Comparison of ENCODE assay signal across 8 cellular contexts in the genomic region with DNA sequence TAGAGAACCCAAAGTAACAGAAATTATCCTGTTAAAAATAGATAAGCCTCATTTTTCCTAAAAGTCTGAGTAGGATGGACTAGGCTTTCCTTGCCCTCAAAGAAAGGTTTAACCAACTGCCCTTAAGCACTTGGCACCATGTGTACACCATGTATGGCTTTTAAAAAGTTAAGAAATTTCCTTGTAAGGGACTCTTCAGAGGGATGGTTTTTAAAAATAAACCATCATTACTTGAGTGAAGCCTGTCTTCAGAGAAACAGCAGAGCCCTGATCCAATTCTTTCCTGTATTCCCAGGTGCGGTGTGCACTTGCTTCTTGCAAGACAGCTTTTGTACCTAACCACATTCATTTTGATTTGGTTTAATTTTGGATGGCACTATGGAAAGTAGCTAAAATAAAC. TPM values are rescaled to one million over a fixed set of nuclear protein-coding genes. Genes with fewer than 3 reads are reported as not detected.
DNase-seq lines count a peak whose midpoint lies in the region; ATAC-seq and TF ChIP-seq lines count a peak whose summit lies in the region.

No MANE protein-coding gene starts in this region.

- TF ChIP-seq CTCF in NB4 (IDR thresholded peaks at IDR 0.05; ENCODE audit: low read depth, low read length), result no peak
- TF ChIP-seq CTCF in colonic mucosa (IDR thresholded peaks at IDR 0.05), result no peak
- no peak for TF ChIP-seq CTCF in neural crest cell (conservative IDR thresholded peaks at IDR 0.05)

- peaks cover 35 to 57% (median 52%) of the 10 kb centered on the region in 3 donors for H3K4me1 Mint-ChIP-seq in CD8-positive, alpha-beta memory T cell
- peaks cover 28% of the 10 kb centered on the region for H3K4me1 Mint-ChIP-seq in neural crest cell

- peak overlapping the region in 1 of 2 donors; percentile 60 for H3K9ac ChIP-seq in colonic mucosa (ENCODE audit: low read depth in 2 of 2, low read length in 2 of 2)

- H3K9me3 ChIP-seq in CD8-positive, alpha-beta memory T cell (ENCODE audit: low read length), result peaks cover 17% of the 10 kb centered on the region
- no peaks in the 10 kb centered on the region for H3K9me3 ChIP-seq in colonic mucosa

- H3K4me1 ChIP-seq in CD8-positive, alpha-beta memory T cell (ENCODE audit: insufficient read depth, low read length), result peaks cover 42% of the 10 kb centered on the region
- H3K4me1 ChIP-seq in colonic mucosa, result no peaks in the 10 kb centered on the region

- POLR2A ChIA-PET in CD8-positive, alpha-beta memory T cell (lab: Charles Lee), result interaction anchor here (0.6 to 0.9 kb wide), 3 partner anchors 92 to 426 kb away, joined by 3 to 7 read pairs (median 4); no protein-coding TSS in a partner anchor

- H3K4me3 Mint-ChIP-seq in CD8-positive, alpha-beta memory T cell, result peak overlapping the region; percentile 91 to 98 (median 93)
- H3K4me3 Mint-ChIP-seq in neural crest cell, result peak overlapping the region; percentile 87

- H3K36me3 Mint-ChIP-seq in CD8-positive, alpha-beta memory T cell, result peaks cover 5 to 37% (median 17%) of the 10 kb centered on the region in 3 donors
- peaks cover 38% of the 10 kb centered on the region for H3K36me3 Mint-ChIP-seq in neural crest cell (ENCODE audit: low read depth)

- no peak for TF ChIP-seq POLR2A in NB4 (IDR thresholded peaks at IDR 0.05; ENCODE audit: extremely low read depth, insufficient read length)

- H3K27ac ChIP-seq in CD8-positive, alpha-beta memory T cell (ENCODE audit: low read depth, low read length), result peak overlapping the region; percentile 35
- H3K27ac ChIP-seq in colonic mucosa, result peak overlapping the region; percentile 93

- ATAC-seq in HG02981 (IDR thresholded peaks at IDR 0.05; ENCODE audit: unreplicated experiment), result no peak

- peak overlapping the region; percentile 48 to 100 (median 90) for H3K27ac Mint-ChIP-seq in CD8-positive, alpha-beta memory T cell
- H3K27ac Mint-ChIP-seq in neural crest cell (ENCODE audit: unreplicated experiment), result peak overlapping the region; percentile 45

- no peaks in the 10 kb centered on the region for H3K36me3 ChIP-seq in CD8-positive, alpha-beta memory T cell (ENCODE audit: insufficient read depth, low read length)
- H3K36me3 ChIP-seq in colonic mucosa, result no peaks in the 10 kb centered on the region

- CTCF ChIA-PET in CD8-positive, alpha-beta memory T cell (lab: Charles Lee), result no interaction called here

- peaks cover 19 to 24% (median 21%) of the 10 kb centered on the region in 5 donors for H3K9me3 Mint-ChIP-seq in CD8-positive, alpha-beta memory T cell
- H3K9me3 Mint-ChIP-seq in neural crest cell, result peaks cover 17% of the 10 kb centered on the region

- H3K4me3 ChIP-seq in CD8-positive, alpha-beta memory T cell (ENCODE audit: low read length), result peak overlapping the region; percentile 35
- H3K4me3 ChIP-seq in NB4 (ENCODE audit: low read depth, low read length), result peak overlapping the region; percentile 87
- H3K4me3 ChIP-seq in colonic mucosa, result peak overlapping the region; percentile 76

- no peaks in the 10 kb centered on the region for H3K27me3 Mint-ChIP-seq in CD8-positive, alpha-beta memory T cell
- no peaks in the 10 kb centered on the region for H3K27me3 Mint-ChIP-seq in neural crest cell (ENCODE audit: low read depth)

- no peaks in the 10 kb centered on the region for H3K27me3 ChIP-seq in CD8-positive, alpha-beta memory T cell (ENCODE audit: insufficient read depth, low read length, poor library complexity, severe bottlenecking)
- no peaks in the 10 kb centered on the region for H3K27me3 ChIP-seq in colonic mucosa

- intact Hi-C loops in colonic mucosa (cut with DNase I), result loop anchor here (5.0 kb wide), 1 partner anchor 117 kb away; no protein-coding TSS in a partner anchor

- no peak for DNase-seq in CD8-positive, alpha-beta memory T cell
- DNase-seq in NB4 (ENCODE audit: low read depth) (peak; percentile 20), colonic mucosa (no peak), neural crest cell (ENCODE audit: low read depth, low spot score) (no peak), amygdala (lab: John Stamatoyannopoulos, UW) (no peak), AG08395 (ENCODE audit: low spot score) (no peak)
- DNase-seq in stimulated activated CD8-positive, alpha-beta memory T cell treated with anti-CD3 and anti-CD28 coated beads, Interleukin-4, amount 100 ng/mL, for 48 hours, result no peak

RNA-seq across cellular contexts. Expression of a gene that starts 1.1 kb away (rescaled TPM):
- total RNA-seq in CD8-positive, alpha-beta memory T cell, result 10 to 100 TPM; 16.9 to 17.5 TPM
- polyA plus RNA-seq in CD8-positive, alpha-beta memory T cell, result 10.5 TPM
- total RNA-seq in colonic mucosa (1 to 10 TPM; 3.6 to 5.1 TPM), neural crest cell (7.6 and 9.8 TPM in 2 replicates)

Comparison
In these comparisons a context has a peak if more than half of its experiments do, and no peak if none do; other contexts are left out.
1. H3K4me3 ChIP-seq: peak in every context shown above with its lines; median percentile 87 in NB4; 76 in colonic mucosa; 35 in CD8-positive, alpha-beta memory T cell.